Comparison of ENCODE assay signal across 1 cellular context in genomic region chr2:207515671-207516070, GRCh38.
TF ChIP-seq lines count a peak whose summit lies in the region.

No MANE protein-coding gene starts in this region.

TF ChIP-seq in K562, 482 proteins besides CTCF, POLR2A, EP300 and RAD21:
- TF ChIP-seq ZNF280B (CRISPR knock-in tag; IDR thresholded peaks at IDR 0.05) (no peak), RFX1 (IDR thresholded peaks at IDR 0.05) (peak; percentile 20; the same call in 1 of the 2 replicates), NFE2 (IDR thresholded peaks at IDR 0.05; ENCODE audit: low read depth) (no peak), NR2C1 (IDR thresholded peaks at IDR 0.05) (no peak), NR2C1 (tag; IDR thresholded peaks at IDR 0.05) (no peak), TCF7L2 (IDR thresholded peaks at IDR 0.05; ENCODE audit: low read depth, low read length) (no peak), ZNF282 (CRISPR knock-in tag; IDR thresholded peaks at IDR 0.05) (no peak), FOXJ2 (tag; IDR thresholded peaks at IDR 0.05) (peak; percentile 78)
